1 cellular context compared by ENCODE assay signal in the genomic region with DNA sequence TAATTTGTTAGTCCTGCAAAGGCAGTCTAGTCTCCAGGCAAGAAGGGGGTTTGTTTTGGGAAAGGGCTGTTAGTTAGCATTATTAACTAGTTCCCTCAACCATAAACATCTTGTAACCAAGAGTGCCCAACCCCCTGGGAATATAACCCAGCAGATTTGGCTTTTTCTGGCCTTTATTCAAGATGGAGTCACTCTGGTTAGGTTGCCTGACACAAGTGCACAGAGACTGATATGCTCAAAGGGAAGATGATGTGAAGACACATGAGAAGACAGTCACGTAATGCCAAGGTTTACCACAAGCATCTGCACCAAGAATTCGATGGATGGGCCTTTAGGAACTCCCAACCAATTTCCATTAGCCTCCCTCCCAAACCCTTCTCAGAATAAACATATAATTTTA.
A peak's percentile ranks its signal among the peaks of the same experiment; 100 is the strongest.
TF ChIP-seq lines count a peak whose summit lies in the region.

No MANE protein-coding gene starts in this region.

TF ChIP-seq in K562, 482 proteins besides CTCF, POLR2A, EP300 and RAD21 (continues in another document):
- TF ChIP-seq, protein P1, sequence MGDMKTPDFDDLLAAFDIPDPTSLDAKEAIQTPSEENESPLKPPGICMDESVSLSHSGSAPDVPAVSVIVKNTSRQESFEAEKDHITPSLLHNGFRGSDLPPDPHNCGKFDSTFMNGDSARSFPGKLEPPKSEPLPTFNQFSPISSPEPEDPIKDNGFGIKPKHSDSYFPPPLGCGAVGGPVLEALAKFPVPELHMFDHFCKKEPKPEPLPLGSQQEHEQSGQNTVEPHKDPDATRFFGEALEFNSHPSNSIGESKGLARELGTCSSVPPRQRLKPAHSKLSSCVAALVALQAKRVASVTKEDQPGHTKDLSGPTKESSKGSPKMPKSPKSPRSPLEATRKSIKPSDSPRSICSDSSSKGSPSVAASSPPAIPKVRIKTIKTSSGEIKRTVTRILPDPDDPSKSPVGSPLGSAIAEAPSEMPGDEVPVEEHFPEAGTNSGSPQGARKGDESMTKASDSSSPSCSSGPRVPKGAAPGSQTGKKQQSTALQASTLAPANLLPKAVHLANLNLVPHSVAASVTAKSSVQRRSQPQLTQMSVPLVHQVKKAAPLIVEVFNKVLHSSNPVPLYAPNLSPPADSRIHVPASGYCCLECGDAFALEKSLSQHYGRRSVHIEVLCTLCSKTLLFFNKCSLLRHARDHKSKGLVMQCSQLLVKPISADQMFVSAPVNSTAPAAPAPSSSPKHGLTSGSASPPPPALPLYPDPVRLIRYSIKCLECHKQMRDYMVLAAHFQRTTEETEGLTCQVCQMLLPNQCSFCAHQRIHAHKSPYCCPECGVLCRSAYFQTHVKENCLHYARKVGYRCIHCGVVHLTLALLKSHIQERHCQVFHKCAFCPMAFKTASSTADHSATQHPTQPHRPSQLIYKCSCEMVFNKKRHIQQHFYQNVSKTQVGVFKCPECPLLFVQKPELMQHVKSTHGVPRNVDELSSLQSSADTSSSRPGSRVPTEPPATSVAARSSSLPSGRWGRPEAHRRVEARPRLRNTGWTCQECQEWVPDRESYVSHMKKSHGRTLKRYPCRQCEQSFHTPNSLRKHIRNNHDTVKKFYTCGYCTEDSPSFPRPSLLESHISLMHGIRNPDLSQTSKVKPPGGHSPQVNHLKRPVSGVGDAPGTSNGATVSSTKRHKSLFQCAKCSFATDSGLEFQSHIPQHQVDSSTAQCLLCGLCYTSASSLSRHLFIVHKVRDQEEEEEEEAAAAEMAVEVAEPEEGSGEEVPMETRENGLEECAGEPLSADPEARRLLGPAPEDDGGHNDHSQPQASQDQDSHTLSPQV (IDR thresholded peaks at IDR 0.05): peak; percentile 73
- TF ChIP-seq PTTG1 (tag; IDR thresholded peaks at IDR 0.05; ENCODE audit: low read depth) (peak; percentile 85), ZNF175 (CRISPR knock-in tag; IDR thresholded peaks at IDR 0.05; ENCODE audit: low read depth) (peak; percentile 65; the same call in 1 of the 2 replicates), CBX2 (IDR thresholded peaks at IDR 0.05; ENCODE audit: insufficient read depth, low read length, poor library complexity, severe bottlenecking) (no peak), TEAD2 (tag; IDR thresholded peaks at IDR 0.05) (0 out of 2 replicates have a peak, but pooled peaks have one; percentile 55), DDX20 (tag; IDR thresholded peaks at IDR 0.05; ENCODE audit: low read depth) (peak; percentile 73; the same call in 1 of the 2 replicates), MCM7 (IDR thresholded peaks at IDR 0.05) (no peak), HIVEP1 (CRISPR knock-in tag; IDR thresholded peaks at IDR 0.05) (0 out of 2 replicates have a peak, but pooled peaks have one; percentile 43), ZNF583 (CRISPR knock-in tag; IDR thresholded peaks at IDR 0.05) (peak; percentile 55; the same call in 1 of the 2 replicates), HNRNPUL1 (IDR thresholded peaks at IDR 0.05; ENCODE audit: low read length) (no peak), CREB3 (tag; conservative IDR thresholded peaks at IDR 0.05; ENCODE audit: low read depth) (peak; percentile 68; the same call in 1 of the 2 replicates), HINFP (tag; conservative IDR thresholded peaks at IDR 0.05; ENCODE audit: low read depth) (0 out of 2 replicates have a peak, but pooled peaks have one; percentile 52), POLR2H (tag; IDR thresholded peaks at IDR 0.05; ENCODE audit: low read depth) (no peak), ELK1 (CRISPR knock-in tag; IDR thresholded peaks at IDR 0.05) (no peak), ZNF239 (CRISPR knock-in tag; IDR thresholded peaks at IDR 0.05) (peak; percentile 46; the same call in 1 of the 2 replicates), E2F3 (CRISPR knock-in tag; IDR thresholded peaks at IDR 0.05) (peak; percentile 51; the same call in 1 of the 2 replicates), ASH1L (IDR thresholded peaks at IDR 0.05; ENCODE audit: borderline replicate concordance, low read depth, partially characterized antibody) (no peak), MYBL2 (IDR thresholded peaks at IDR 0.05; ENCODE audit: low read depth) (no peak), MYBL2 (CRISPR knock-in tag; IDR thresholded peaks at IDR 0.05; ENCODE audit: borderline replicate concordance) (no peak), ZNF76 (CRISPR knock-in tag; IDR thresholded peaks at IDR 0.05; ENCODE audit: borderline replicate concordance) (0 out of 2 replicates have a peak, but pooled peaks have one; percentile 48), ZBTB9 (CRISPR knock-in tag; IDR thresholded peaks at IDR 0.05) (peak; percentile 33; the same call in 1 of the 2 replicates), SMAD3 (CRISPR knock-in tag; conservative IDR thresholded peaks at IDR 0.05) (0 out of 2 replicates have a peak, but pooled peaks have one; percentile 42), XRCC3 (IDR thresholded peaks at IDR 0.05) (no peak), SIN3A (IDR thresholded peaks at IDR 0.05; ENCODE audit: borderline replicate concordance in 2 of 2, control insufficient read depth in 1 of 2, low read depth in 2 of 2, low read length in 2 of 2) (no peak), NR4A1 (CRISPR knock-in tag; IDR thresholded peaks at IDR 0.05) (no peak), NR4A1 (tag; IDR thresholded peaks at IDR 0.05) (peak; percentile 51; the same call in 1 of the 2 replicates), NCOA4 (IDR thresholded peaks at IDR 0.05; ENCODE audit: partially characterized antibody) (no peak), HDAC8 (tag; IDR thresholded peaks at IDR 0.05) (peak; percentile 57; the same call in 1 of the 2 replicates), MYC (IDR thresholded peaks at IDR 0.05; ENCODE audit: low read depth, low read length) (no peak), MYC (CRISPR knock-in tag; IDR thresholded peaks at IDR 0.05; ENCODE audit: borderline replicate concordance, low read depth) (no peak), MEF2D (tag; conservative IDR thresholded peaks at IDR 0.05; ENCODE audit: low read depth) (peak; percentile 72; the same call in 1 of the 2 replicates), ZNF740 (CRISPR knock-in tag; IDR thresholded peaks at IDR 0.05) (no peak), ZNF740 (tag; IDR thresholded peaks at IDR 0.05) (peak in 1 of 2 experiments; percentile 57; a peak in 1 of 4 replicates), BACH1 (tag; IDR thresholded peaks at IDR 0.05) (peak; percentile 55; the same call in 1 of the 2 replicates), KLF6 (CRISPR knock-in tag; IDR thresholded peaks at IDR 0.05; ENCODE audit: borderline replicate concordance) (peak; percentile 75; the same call in 1 of the 2 replicates)
- TF ChIP-seq, protein P2, sequence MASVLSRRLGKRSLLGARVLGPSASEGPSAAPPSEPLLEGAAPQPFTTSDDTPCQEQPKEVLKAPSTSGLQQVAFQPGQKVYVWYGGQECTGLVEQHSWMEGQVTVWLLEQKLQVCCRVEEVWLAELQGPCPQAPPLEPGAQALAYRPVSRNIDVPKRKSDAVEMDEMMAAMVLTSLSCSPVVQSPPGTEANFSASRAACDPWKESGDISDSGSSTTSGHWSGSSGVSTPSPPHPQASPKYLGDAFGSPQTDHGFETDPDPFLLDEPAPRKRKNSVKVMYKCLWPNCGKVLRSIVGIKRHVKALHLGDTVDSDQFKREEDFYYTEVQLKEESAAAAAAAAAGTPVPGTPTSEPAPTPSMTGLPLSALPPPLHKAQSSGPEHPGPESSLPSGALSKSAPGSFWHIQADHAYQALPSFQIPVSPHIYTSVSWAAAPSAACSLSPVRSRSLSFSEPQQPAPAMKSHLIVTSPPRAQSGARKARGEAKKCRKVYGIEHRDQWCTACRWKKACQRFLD (CRISPR knock-in tag; IDR thresholded peaks at IDR 0.05): peak; percentile 66; the same call in 1 of the 2 replicates
- TF ChIP-seq, protein P3, sequence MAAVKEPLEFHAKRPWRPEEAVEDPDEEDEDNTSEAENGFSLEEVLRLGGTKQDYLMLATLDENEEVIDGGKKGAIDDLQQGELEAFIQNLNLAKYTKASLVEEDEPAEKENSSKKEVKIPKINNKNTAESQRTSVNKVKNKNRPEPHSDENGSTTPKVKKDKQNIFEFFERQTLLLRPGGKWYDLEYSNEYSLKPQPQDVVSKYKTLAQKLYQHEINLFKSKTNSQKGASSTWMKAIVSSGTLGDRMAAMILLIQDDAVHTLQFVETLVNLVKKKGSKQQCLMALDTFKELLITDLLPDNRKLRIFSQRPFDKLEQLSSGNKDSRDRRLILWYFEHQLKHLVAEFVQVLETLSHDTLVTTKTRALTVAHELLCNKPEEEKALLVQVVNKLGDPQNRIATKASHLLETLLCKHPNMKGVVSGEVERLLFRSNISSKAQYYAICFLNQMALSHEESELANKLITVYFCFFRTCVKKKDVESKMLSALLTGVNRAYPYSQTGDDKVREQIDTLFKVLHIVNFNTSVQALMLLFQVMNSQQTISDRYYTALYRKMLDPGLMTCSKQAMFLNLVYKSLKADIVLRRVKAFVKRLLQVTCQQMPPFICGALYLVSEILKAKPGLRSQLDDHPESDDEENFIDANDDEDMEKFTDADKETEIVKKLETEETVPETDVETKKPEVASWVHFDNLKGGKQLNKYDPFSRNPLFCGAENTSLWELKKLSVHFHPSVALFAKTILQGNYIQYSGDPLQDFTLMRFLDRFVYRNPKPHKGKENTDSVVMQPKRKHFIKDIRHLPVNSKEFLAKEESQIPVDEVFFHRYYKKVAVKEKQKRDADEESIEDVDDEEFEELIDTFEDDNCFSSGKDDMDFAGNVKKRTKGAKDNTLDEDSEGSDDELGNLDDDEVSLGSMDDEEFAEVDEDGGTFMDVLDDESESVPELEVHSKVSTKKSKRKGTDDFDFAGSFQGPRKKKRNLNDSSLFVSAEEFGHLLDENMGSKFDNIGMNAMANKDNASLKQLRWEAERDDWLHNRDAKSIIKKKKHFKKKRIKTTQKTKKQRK (IDR thresholded peaks at IDR 0.05; ENCODE audit: borderline replicate concordance, low read depth, low read length): no peak
- TF ChIP-seq, protein P4, sequence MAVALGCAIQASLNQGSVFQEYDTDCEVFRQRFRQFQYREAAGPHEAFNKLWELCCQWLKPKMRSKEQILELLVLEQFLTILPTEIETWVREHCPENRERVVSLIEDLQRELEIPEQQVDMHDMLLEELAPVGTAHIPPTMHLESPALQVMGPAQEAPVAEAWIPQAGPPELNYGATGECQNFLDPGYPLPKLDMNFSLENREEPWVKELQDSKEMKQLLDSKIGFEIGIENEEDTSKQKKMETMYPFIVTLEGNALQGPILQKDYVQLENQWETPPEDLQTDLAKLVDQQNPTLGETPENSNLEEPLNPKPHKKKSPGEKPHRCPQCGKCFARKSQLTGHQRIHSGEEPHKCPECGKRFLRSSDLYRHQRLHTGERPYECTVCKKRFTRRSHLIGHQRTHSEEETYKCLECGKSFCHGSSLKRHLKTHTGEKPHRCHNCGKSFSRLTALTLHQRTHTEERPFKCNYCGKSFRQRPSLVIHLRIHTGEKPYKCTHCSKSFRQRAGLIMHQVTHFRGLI (CRISPR knock-in tag; IDR thresholded peaks at IDR 0.05): 0 out of 2 replicates have a peak, but pooled peaks have one; percentile 28
- TF ChIP-seq, protein P5, sequence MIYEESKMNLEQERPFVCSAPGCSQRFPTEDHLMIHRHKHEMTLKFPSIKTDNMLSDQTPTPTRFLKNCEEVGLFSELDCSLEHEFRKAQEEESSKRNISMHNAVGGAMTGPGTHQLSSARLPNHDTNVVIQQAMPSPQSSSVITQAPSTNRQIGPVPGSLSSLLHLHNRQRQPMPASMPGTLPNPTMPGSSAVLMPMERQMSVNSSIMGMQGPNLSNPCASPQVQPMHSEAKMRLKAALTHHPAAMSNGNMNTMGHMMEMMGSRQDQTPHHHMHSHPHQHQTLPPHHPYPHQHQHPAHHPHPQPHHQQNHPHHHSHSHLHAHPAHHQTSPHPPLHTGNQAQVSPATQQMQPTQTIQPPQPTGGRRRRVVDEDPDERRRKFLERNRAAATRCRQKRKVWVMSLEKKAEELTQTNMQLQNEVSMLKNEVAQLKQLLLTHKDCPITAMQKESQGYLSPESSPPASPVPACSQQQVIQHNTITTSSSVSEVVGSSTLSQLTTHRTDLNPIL (CRISPR knock-in tag; IDR thresholded peaks at IDR 0.05): no peak
